1 cellular context compared by ENCODE assay signal in genomic region chr19:18948976-18949356, GRCh38.
TF ChIP-seq lines count a peak whose summit lies in the region.

No MANE protein-coding gene starts in this region.

TF ChIP-seq in HepG2, 621 proteins besides CTCF, POLR2A, EP300 and RAD21:
- TF ChIP-seq MXD4 (CRISPR knock-in tag; IDR thresholded peaks at IDR 0.05) (no peak), ZNF614 (CRISPR knock-in tag; IDR thresholded peaks at IDR 0.05; ENCODE audit: borderline replicate concordance) (no peak), TRIM24 (CRISPR knock-in tag; IDR thresholded peaks at IDR 0.05) (no peak), HOXA5 (CRISPR knock-in tag; IDR thresholded peaks at IDR 0.05) (no peak), KDM3A (CRISPR knock-in tag; IDR thresholded peaks at IDR 0.05; ENCODE audit: low read depth) (no peak), ZNF281 (CRISPR knock-in tag; IDR thresholded peaks at IDR 0.05; ENCODE audit: borderline replicate concordance) (no peak), GPBP1L1 (CRISPR knock-in tag; IDR thresholded peaks at IDR 0.05) (no peak), CBX1 (IDR thresholded peaks at IDR 0.05; ENCODE audit: low read depth) (no peak), ATRX (CRISPR knock-in tag; IDR thresholded peaks at IDR 0.05; ENCODE audit: borderline replicate concordance) (no peak), ZNF253 (CRISPR knock-in tag; IDR thresholded peaks at IDR 0.05; ENCODE audit: borderline replicate concordance) (no peak), GFI1 (CRISPR knock-in tag; IDR thresholded peaks at IDR 0.05; ENCODE audit: borderline replicate concordance) (no peak), ZBTB3 (CRISPR knock-in tag; IDR thresholded peaks at IDR 0.05; ENCODE audit: borderline replicate concordance, low read depth) (no peak), SMC3 (IDR thresholded peaks at IDR 0.05; ENCODE audit: low read length) (no peak), ISL2 (CRISPR knock-in tag; IDR thresholded peaks at IDR 0.05) (no peak), ZNF841 (CRISPR knock-in tag; IDR thresholded peaks at IDR 0.05; ENCODE audit: borderline replicate concordance) (no peak), MEF2D (CRISPR knock-in tag; IDR thresholded peaks at IDR 0.05) (no peak), ZNF652 (CRISPR knock-in tag; IDR thresholded peaks at IDR 0.05; ENCODE audit: borderline replicate concordance, low read depth) (no peak), NCOR1 (IDR thresholded peaks at IDR 0.05; ENCODE audit: borderline replicate concordance, low read length) (no peak), ZGPAT (CRISPR knock-in tag; IDR thresholded peaks at IDR 0.05) (no peak)
